Comparison of ENCODE assay signal across 20 cellular contexts in genomic region chr1:12142141-12142823, GRCh38. TPM values are rescaled to one million over a fixed set of nuclear protein-coding genes. Genes with fewer than 3 reads are reported as not detected.
A peak's percentile ranks its signal among the peaks of the same experiment; 100 is the strongest.
DNase-seq lines count a peak whose midpoint lies in the region; ATAC-seq and TF ChIP-seq lines count a peak whose summit lies in the region.
"Had no signal": no experiment of that assay in that cellular context is flagged by ENCODE, and none has a peak within 500 bp of the region (broad histone marks: within the 10 kb centered on the region; RNA-seq: fewer than 3 reads in every experiment).

No MANE protein-coding gene starts in this region.

- H2BK5ac ChIP-seq in trophoblast cell (ENCODE audit: low read depth, low read length, poor library complexity) = peak overlapping the region; percentile 58

- ATAC-seq in HG02588 (IDR thresholded peaks at IDR 0.05; ENCODE audit: unreplicated experiment) = no peak
- ATAC-seq: activated T-cell treated with anti-CD3 and anti-CD28 coated beads, Interleukin-2, amount 50 U/mL, for 4 hours; HepG2 had no signal

- peaks cover 30 to 41% of the 10 kb centered on the region in 2 experiments for H3K4me1 ChIP-seq in trophoblast cell (ENCODE audit: control insufficient read depth in 1 of 2, insufficient read depth in 2 of 2, low read length in 2 of 2)
- H3K4me1 ChIP-seq: uterus had no signal

- peak overlapping the region; percentile 31 for H3K27ac ChIP-seq in trophoblast cell (ENCODE audit: low read depth, low read length)
- H3K27ac ChIP-seq: PC-9 had no signal

- no peak for DNase-seq in CD14-positive monocyte (ENCODE audit: low spot score)
- peak; percentile 72 for DNase-seq in H7
- DNase-seq in ecto neural progenitor cell (ENCODE audit: low spot score) = peak; percentile 70
- peak in 1 of 2 donors; percentile 6 for DNase-seq in trophoblast cell
- DNase-seq in DMS 273 treated with DMSO at 0.1 percent for 48 hours (lab: John Stamatoyannopoulos, UW) = no peak
- no peak for DNase-seq in SHP77 treated with DMSO at 0.1 percent for 48 hours (lab: John Stamatoyannopoulos, UW)
- DNase-seq: activated CD4-positive, alpha-beta T cell treated with anti-CD3 and anti-CD28 coated beads, Interleukin-2, amount 50 U/mL, for 4 hours; activated T-cell treated with anti-CD3 and anti-CD28 coated beads, Interleukin-2, amount 50 U/mL, for 4 hours; midbrain; MM.1S; NCI-H1694 treated with DMSO at 0.1 percent for 48 hours; occipital lobe; stimulated activated CD4-positive, alpha-beta T cell treated with anti-CD3 and anti-CD28 coated beads, Interleukin-1b, Interleukin-23, amount 100 ng/mL, for 48 hours; uterus had no signal

- H3K27me3 ChIP-seq in H7 (ENCODE audit: control insufficient read depth, insufficient read depth, low read length) (no peaks in the 10 kb centered on the region), trophoblast cell (ENCODE audit: insufficient read depth, low read length) (no peaks in the 10 kb centered on the region)
- H3K27me3 ChIP-seq: right lobe of liver, uterus had no signal

- H3K79me2 ChIP-seq in trophoblast cell (ENCODE audit: control insufficient read depth, insufficient read depth, low read length, poor library complexity) = no peaks in the 10 kb centered on the region

- peak overlapping the region; percentile 33 for H4K8ac ChIP-seq in trophoblast cell (ENCODE audit: low read depth, low read length)

- peaks cover 41% of the 10 kb centered on the region for H3K79me1 ChIP-seq in trophoblast cell (ENCODE audit: low read length)

- H3K27ac Mint-ChIP-seq in CD14-positive monocyte = peak overlapping the region; percentile 95 to 99 (median 99)
- H3K27ac Mint-ChIP-seq: activated naive CD4-positive, alpha-beta T cell treated with anti-CD3 and anti-CD28 coated beads, Interleukin-2, amount 50 U/mL, for 24 hours had no signal

- peak overlapping the region; percentile 95 for H4K91ac ChIP-seq in trophoblast cell (ENCODE audit: low read depth, low read length)

- H3K36me3 ChIP-seq in H7 (replicated peaks; ENCODE audit: control insufficient read depth, insufficient read depth, low read length) (peaks cover 1% of the 10 kb centered on the region; the same call in 1 of the 2 replicates), trophoblast cell (ENCODE audit: control insufficient read depth in 1 of 2, insufficient read depth in 2 of 2, low read length in 2 of 2) (no peaks in the 10 kb centered on the region)
- H3K36me3 ChIP-seq: right lobe of liver, uterus had no signal

- TF ChIP-seq CTCF in CD14-positive monocyte (IDR thresholded peaks at IDR 0.05) = no peak

- peak overlapping the region in 1 of 2 donors; percentile 24 for H3K4me3 Mint-ChIP-seq in CD14-positive monocyte
- H3K4me3 Mint-ChIP-seq: activated naive CD4-positive, alpha-beta T cell treated with anti-CD3 and anti-CD28 coated beads, Interleukin-2, amount 50 U/mL, for 24 hours; activated T-cell treated with anti-CD3 and anti-CD28 coated beads, Interleukin-2, amount 50 U/mL, for 4 hours had no signal

- no peak overlapping the region for H3K9ac ChIP-seq in trophoblast cell (ENCODE audit: low read length)

- no peak overlapping the region for H3K4me2 ChIP-seq in trophoblast cell (ENCODE audit: low read length)

- H3K4ac ChIP-seq in trophoblast cell (ENCODE audit: low read depth, low read length) = no peak overlapping the region

- intact Hi-C loops in CD14-positive monocyte (cut with micrococcal nuclease) = loop anchor here in 1 of 2 donors (5.0 kb wide), 1 partner anchor 35 kb away; no protein-coding TSS in a partner anchor

- H2AFZ ChIP-seq in trophoblast cell (ENCODE audit: insufficient read depth, low read length, poor library complexity) = peak overlapping the region; percentile 23
- H2AFZ ChIP-seq: PC-9 had no signal

- peak overlapping the region; percentile 58 for H3K18ac ChIP-seq in trophoblast cell (ENCODE audit: low read length)

- peaks cover 3% of the 10 kb centered on the region for H3K9me3 ChIP-seq in trophoblast cell (ENCODE audit: insufficient read depth, low read depth, low read length)
- H3K9me3 ChIP-seq: right lobe of liver, uterus had no signal

- peak overlapping the region; percentile 76 for H3K14ac ChIP-seq in trophoblast cell (ENCODE audit: low read length)

- H3K9me3 Mint-ChIP-seq in CD14-positive monocyte = no peaks in the 10 kb centered on the region
- H3K9me3 Mint-ChIP-seq: activated naive CD4-positive, alpha-beta T cell treated with anti-CD3 and anti-CD28 coated beads, Interleukin-2, amount 50 U/mL, for 24 hours; activated T-cell treated with anti-CD3 and anti-CD28 coated beads, Interleukin-2, amount 50 U/mL, for 4 hours had no signal

- no CpG with 5 or more reads among the region's 18 CpGs for WGBS in trophoblast cell (ENCODE audit: extremely low coverage, insufficient coverage, insufficient read length)

- peaks cover 85% of the 10 kb centered on the region for H3K4me1 Mint-ChIP-seq in CD14-positive monocyte

- H3K27me3 Mint-ChIP-seq in CD14-positive monocyte (ENCODE audit: low read depth in 3 of 3) = no peaks in the 10 kb centered on the region
- H3K27me3 Mint-ChIP-seq: activated naive CD4-positive, alpha-beta T cell treated with anti-CD3 and anti-CD28 coated beads, Interleukin-2, amount 50 U/mL, for 24 hours had no signal

- H2AK5ac ChIP-seq in trophoblast cell (ENCODE audit: low read length) = peak overlapping the region; percentile 90

- peak overlapping the region; percentile 65 for H2BK12ac ChIP-seq in trophoblast cell (ENCODE audit: low read length)

- H4K12ac ChIP-seq in trophoblast cell (ENCODE audit: low read depth, low read length) = no peak overlapping the region

- H3K23ac ChIP-seq in trophoblast cell (ENCODE audit: low read length) = no peak overlapping the region

- peaks cover 35 to 45% of the 10 kb centered on the region in 2 donors for H3K36me3 Mint-ChIP-seq in CD14-positive monocyte
- H3K36me3 Mint-ChIP-seq: activated naive CD4-positive, alpha-beta T cell treated with anti-CD3 and anti-CD28 coated beads, Interleukin-2, amount 50 U/mL, for 24 hours had no signal

- peak overlapping the region; percentile 89 for H2BK120ac ChIP-seq in trophoblast cell (ENCODE audit: insufficient read depth, low read length, poor library complexity)

- H3K4me3 ChIP-seq in H7 (ENCODE audit: insufficient read depth, low read depth, low read length) (no peak overlapping the region), trophoblast cell (ENCODE audit: low read depth, low read length) (no peak overlapping the region)
- H3K4me3 ChIP-seq: PC-9, right lobe of liver, uterus had no signal

RNA-seq across cellular contexts. Expression of gene TNFRSF1B, which starts 24.5 kb away (rescaled TPM):
- 100 to 1,000 TPM; 436 to 761 TPM for polyA plus RNA-seq in CD14-positive monocyte
- 1.3 and 2.4 TPM in 2 replicates for total RNA-seq in H7 (2014; rRNA removed; shearing (Covaris generic))
- polyA plus RNA-seq in trophoblast cell (2013) = 239 and 247 TPM in 2 replicates
- total RNA-seq: G401 had no signal

Comparison
In these comparisons a context has a peak if more than half of its experiments do, and no peak if none do; other contexts are left out.
1. DNase-seq: peak in H7 (single experiment) and ecto neural progenitor cell (single experiment); none in CD14-positive monocyte (single experiment), DMS 273 treated with DMSO at 0.1 percent for 48 hours (single experiment) and SHP77 treated with DMSO at 0.1 percent for 48 hours (single experiment).